ENCODE assay signal across 2 cellular contexts in the genomic region with DNA sequence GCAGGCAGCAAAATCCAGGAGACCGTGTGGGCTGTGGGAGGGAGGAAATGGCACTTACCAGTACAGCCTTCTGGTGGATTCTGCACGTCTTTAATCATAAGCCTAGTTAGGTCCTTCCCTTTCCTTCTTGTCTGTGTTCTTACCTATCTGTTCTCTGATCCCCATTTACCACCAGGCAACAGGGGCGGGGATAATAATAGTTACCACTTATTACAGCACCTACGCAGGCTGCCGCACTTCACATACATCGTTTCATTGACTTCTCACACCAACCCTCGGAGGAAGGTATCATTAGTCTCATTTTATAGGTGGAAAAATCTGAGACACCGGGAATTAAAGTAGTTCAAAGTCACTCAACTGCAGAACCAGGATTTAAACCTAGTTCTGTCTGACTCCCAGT.
TF ChIP-seq lines count a peak whose summit lies in the region.

No MANE protein-coding gene starts in this region.

TF ChIP-seq in H1, 55 proteins besides CTCF, POLR2A, EP300 and RAD21:
- TF ChIP-seq CREB1 (IDR thresholded peaks at IDR 0.05) (no peak), NANOG (IDR thresholded peaks at IDR 0.05; ENCODE audit: insufficient read depth, low read depth, low read length, poor library complexity, severe bottlenecking) (no peak), TBP (IDR thresholded peaks at IDR 0.05; ENCODE audit: low read depth, low read length) (no peak), RFX5 (IDR thresholded peaks at IDR 0.05; ENCODE audit: borderline replicate concordance, low read depth, low read length) (no peak), ASH2L (IDR thresholded peaks at IDR 0.05; ENCODE audit: low read length) (no peak), BRCA1 (IDR thresholded peaks at IDR 0.05; ENCODE audit: low read depth, low read length) (no peak), E2F6 (IDR thresholded peaks at IDR 0.05) (no peak), JUN (IDR thresholded peaks at IDR 0.05; ENCODE audit: low read depth, low read length) (no peak), CEBPB (IDR thresholded peaks at IDR 0.05; ENCODE audit: low read depth, low read length) (no peak), KDM4A (IDR thresholded peaks at IDR 0.05; ENCODE audit: low read depth, low read length, severe bottlenecking) (no peak), CBX5 (IDR thresholded peaks at IDR 0.05; ENCODE audit: low read depth, low read length) (no peak), NRF1 (IDR thresholded peaks at IDR 0.05; ENCODE audit: low read depth, low read length) (no peak), SIRT6 (IDR thresholded peaks at IDR 0.05; ENCODE audit: low read length) (no peak), TAF1 (IDR thresholded peaks at IDR 0.05; ENCODE audit: low read depth, low read length) (no peak), MAX (IDR thresholded peaks at IDR 0.05) (no peak), SIN3A (conservative IDR thresholded peaks at IDR 0.05 in 1 of 2, IDR thresholded peaks at IDR 0.05 in 1 of 2; ENCODE audit: low read depth in 1 of 2, low read length in 2 of 2) (no peak), SAP30 (IDR thresholded peaks at IDR 0.05; ENCODE audit: insufficient read depth, insufficient replicate concordance, low read length) (no peak), SIX5 (IDR thresholded peaks at IDR 0.05; ENCODE audit: low read depth, low read length) (no peak)

TF ChIP-seq in SK-N-SH, 30 proteins besides CTCF, POLR2A, EP300 and RAD21:
- TF ChIP-seq FOXJ3 (CRISPR knock-in tag; IDR thresholded peaks at IDR 0.05) (no peak), CHD2 (IDR thresholded peaks at IDR 0.05; ENCODE audit: low read length, partially characterized antibody) (no peak), FOXM1 (IDR thresholded peaks at IDR 0.05; ENCODE audit: low read depth) (no peak), MAX (IDR thresholded peaks at IDR 0.05; ENCODE audit: low read depth) (no peak), MEF2A (IDR thresholded peaks at IDR 0.05; ENCODE audit: borderline replicate concordance, low read depth) (no peak), SIN3A (IDR thresholded peaks at IDR 0.05; ENCODE audit: borderline replicate concordance, low read depth, low read length) (no peak), YY1 (IDR thresholded peaks at IDR 0.05; ENCODE audit: low read depth) (no peak), RXRA (IDR thresholded peaks at IDR 0.05; ENCODE audit: borderline replicate concordance, low read depth) (no peak), SMC3 (IDR thresholded peaks at IDR 0.05; ENCODE audit: low read depth, low read length) (no peak), EZH2phosphoT487 (IDR thresholded peaks at IDR 0.05; ENCODE audit: borderline replicate concordance, low read depth) (no peak), NFIC (IDR thresholded peaks at IDR 0.05; ENCODE audit: borderline replicate concordance) (no peak), USF2 (IDR thresholded peaks at IDR 0.05; ENCODE audit: borderline replicate concordance, low read depth, low read length) (no peak), NRF1 (IDR thresholded peaks at IDR 0.05; ENCODE audit: low read depth, low read length) (no peak), GABPA (IDR thresholded peaks at IDR 0.05; ENCODE audit: low read depth) (no peak), IRF3 (IDR thresholded peaks at IDR 0.05; ENCODE audit: low read depth, low read length) (no peak), RCOR1 (IDR thresholded peaks at IDR 0.05; ENCODE audit: low read length) (no peak), TEAD4 (IDR thresholded peaks at IDR 0.05; ENCODE audit: borderline replicate concordance, insufficient read depth) (no peak), JUND (IDR thresholded peaks at IDR 0.05) (no peak)
- TF ChIP-seq, protein P1, sequence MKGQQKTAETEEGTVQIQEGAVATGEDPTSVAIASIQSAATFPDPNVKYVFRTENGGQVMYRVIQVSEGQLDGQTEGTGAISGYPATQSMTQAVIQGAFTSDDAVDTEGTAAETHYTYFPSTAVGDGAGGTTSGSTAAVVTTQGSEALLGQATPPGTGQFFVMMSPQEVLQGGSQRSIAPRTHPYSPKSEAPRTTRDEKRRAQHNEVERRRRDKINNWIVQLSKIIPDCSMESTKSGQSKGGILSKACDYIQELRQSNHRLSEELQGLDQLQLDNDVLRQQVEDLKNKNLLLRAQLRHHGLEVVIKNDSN (IDR thresholded peaks at IDR 0.05; ENCODE audit: borderline replicate concordance, low read depth) = no peak
- TF ChIP-seq, protein P2, sequence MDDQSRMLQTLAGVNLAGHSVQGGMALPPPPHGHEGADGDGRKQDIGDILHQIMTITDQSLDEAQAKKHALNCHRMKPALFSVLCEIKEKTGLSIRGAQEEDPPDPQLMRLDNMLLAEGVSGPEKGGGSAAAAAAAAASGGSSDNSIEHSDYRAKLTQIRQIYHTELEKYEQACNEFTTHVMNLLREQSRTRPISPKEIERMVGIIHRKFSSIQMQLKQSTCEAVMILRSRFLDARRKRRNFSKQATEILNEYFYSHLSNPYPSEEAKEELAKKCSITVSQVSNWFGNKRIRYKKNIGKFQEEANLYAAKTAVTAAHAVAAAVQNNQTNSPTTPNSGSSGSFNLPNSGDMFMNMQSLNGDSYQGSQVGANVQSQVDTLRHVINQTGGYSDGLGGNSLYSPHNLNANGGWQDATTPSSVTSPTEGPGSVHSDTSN (IDR thresholded peaks at IDR 0.05) = no peak
